1 cellular context compared by ENCODE assay signal in the genomic region with DNA sequence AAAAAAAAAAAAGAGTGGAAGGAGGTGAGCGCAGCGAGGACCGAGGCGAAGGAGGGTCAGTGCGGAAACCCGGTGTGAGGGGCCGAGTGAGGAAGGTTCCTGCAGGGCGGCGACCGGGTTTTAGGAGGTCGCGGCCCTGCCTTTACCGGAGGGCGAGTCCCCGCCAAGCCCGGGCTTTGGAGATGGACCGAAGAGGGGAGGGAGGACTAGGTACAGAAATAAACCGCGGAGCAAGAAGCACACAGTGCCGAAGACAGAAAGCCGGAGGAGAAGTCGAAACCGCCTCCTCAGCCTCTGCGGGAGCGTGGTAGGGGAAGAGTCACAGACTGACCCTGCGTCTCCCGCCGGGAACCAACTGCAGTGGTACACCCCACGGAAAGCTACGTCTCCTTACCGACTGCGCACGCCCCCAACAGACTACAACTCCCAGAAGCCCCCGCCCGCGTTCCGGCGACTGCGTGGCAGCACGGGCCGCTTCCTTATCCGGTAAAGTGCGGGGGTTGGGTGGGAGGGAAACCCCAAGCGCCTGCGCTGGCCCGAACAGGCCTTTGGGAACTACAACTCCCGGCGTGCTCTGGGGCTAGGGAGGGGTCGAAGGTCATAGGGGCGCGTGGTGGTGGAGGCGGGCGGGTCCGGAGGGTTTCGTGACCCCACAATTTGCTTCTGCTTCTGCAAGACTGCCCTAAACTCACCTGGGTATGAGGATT.
TF ChIP-seq lines count a peak whose summit lies in the region.

A gene (minus strand): TSS at position 365 of the 707 bp plus-strand sequence. CDS start 380 bp downstream, outside the sequence.

TF ChIP-seq in K562, 482 proteins besides CTCF, POLR2A, EP300 and RAD21 (continued from another document and continues in another):
- TF ChIP-seq, protein P1, sequence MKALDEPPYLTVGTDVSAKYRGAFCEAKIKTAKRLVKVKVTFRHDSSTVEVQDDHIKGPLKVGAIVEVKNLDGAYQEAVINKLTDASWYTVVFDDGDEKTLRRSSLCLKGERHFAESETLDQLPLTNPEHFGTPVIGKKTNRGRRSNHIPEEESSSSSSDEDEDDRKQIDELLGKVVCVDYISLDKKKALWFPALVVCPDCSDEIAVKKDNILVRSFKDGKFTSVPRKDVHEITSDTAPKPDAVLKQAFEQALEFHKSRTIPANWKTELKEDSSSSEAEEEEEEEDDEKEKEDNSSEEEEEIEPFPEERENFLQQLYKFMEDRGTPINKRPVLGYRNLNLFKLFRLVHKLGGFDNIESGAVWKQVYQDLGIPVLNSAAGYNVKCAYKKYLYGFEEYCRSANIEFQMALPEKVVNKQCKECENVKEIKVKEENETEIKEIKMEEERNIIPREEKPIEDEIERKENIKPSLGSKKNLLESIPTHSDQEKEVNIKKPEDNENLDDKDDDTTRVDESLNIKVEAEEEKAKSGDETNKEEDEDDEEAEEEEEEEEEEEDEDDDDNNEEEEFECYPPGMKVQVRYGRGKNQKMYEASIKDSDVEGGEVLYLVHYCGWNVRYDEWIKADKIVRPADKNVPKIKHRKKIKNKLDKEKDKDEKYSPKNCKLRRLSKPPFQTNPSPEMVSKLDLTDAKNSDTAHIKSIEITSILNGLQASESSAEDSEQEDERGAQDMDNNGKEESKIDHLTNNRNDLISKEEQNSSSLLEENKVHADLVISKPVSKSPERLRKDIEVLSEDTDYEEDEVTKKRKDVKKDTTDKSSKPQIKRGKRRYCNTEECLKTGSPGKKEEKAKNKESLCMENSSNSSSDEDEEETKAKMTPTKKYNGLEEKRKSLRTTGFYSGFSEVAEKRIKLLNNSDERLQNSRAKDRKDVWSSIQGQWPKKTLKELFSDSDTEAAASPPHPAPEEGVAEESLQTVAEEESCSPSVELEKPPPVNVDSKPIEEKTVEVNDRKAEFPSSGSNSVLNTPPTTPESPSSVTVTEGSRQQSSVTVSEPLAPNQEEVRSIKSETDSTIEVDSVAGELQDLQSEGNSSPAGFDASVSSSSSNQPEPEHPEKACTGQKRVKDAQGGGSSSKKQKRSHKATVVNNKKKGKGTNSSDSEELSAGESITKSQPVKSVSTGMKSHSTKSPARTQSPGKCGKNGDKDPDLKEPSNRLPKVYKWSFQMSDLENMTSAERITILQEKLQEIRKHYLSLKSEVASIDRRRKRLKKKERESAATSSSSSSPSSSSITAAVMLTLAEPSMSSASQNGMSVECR (CRISPR knock-in tag; IDR thresholded peaks at IDR 0.05), result no peak
- TF ChIP-seq, protein P2, sequence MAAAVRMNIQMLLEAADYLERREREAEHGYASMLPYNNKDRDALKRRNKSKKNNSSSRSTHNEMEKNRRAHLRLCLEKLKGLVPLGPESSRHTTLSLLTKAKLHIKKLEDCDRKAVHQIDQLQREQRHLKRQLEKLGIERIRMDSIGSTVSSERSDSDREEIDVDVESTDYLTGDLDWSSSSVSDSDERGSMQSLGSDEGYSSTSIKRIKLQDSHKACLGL (CRISPR knock-in tag; IDR thresholded peaks at IDR 0.05; ENCODE audit: borderline replicate concordance, poor library complexity, severe bottlenecking), result peak; percentile 55
- TF ChIP-seq JUNB (CRISPR knock-in tag; conservative IDR thresholded peaks at IDR 0.05) (no peak), SMARCB1 (IDR thresholded peaks at IDR 0.05; ENCODE audit: insufficient read length, low read depth) (no peak), IFI16 (CRISPR knock-in tag; IDR thresholded peaks at IDR 0.05) (no peak), POLR2B (IDR thresholded peaks at IDR 0.05; ENCODE audit: low read depth, partially characterized antibody) (peak; percentile 81), HCFC1 (IDR thresholded peaks at IDR 0.05; ENCODE audit: low read depth, low read length) (peak; percentile 95), RBFOX2 (IDR thresholded peaks at IDR 0.05; ENCODE audit: low read depth, low read length) (peak; percentile 96), ESRRB (CRISPR knock-in tag; IDR thresholded peaks at IDR 0.05; ENCODE audit: borderline replicate concordance) (no peak), EP400 (IDR thresholded peaks at IDR 0.05) (peak; percentile 86), HOXB6 (CRISPR knock-in tag; IDR thresholded peaks at IDR 0.05; ENCODE audit: borderline replicate concordance) (no peak), ATF1 (CRISPR knock-in tag; IDR thresholded peaks at IDR 0.05) (0 out of 2 replicates have a peak, but pooled peaks have one; percentile 5), ATF1 (tag; IDR thresholded peaks at IDR 0.05) (peak; percentile 81), ZSCAN32 (CRISPR knock-in tag; IDR thresholded peaks at IDR 0.05) (no peak), MXI1 (IDR thresholded peaks at IDR 0.05; ENCODE audit: low read depth, low read length) (no peak), NCOA1 (IDR thresholded peaks at IDR 0.05; ENCODE audit: low read depth) (peak; percentile 63; the same call in 1 of the 2 replicates), NFYB (IDR thresholded peaks at IDR 0.05; ENCODE audit: extremely low read depth, insufficient read length) (no peak), NCOR1 (IDR thresholded peaks at IDR 0.05) (no peak), HNRNPL (IDR thresholded peaks at IDR 0.05; ENCODE audit: low read depth, low read length) (no peak), ZNF551 (CRISPR knock-in tag; IDR thresholded peaks at IDR 0.05) (no peak), SRF (CRISPR knock-in tag; IDR thresholded peaks at IDR 0.05) (peak in 1 of 2 experiments; percentile 87; a peak in 2 of 4 replicates), POLR2AphosphoS5 (IDR thresholded peaks at IDR 0.05; ENCODE audit: control insufficient read depth, insufficient read depth, low read depth, low read length) (peak; percentile 73), ZEB2 (IDR thresholded peaks at IDR 0.05) (peak; percentile 57; the same call in 1 of the 2 replicates), DNMT1 (IDR thresholded peaks at IDR 0.05) (no peak), ARID2 (IDR thresholded peaks at IDR 0.05) (no peak), ZNF347 (CRISPR knock-in tag; IDR thresholded peaks at IDR 0.05; ENCODE audit: low read depth) (no peak)
- TF ChIP-seq, protein P3, sequence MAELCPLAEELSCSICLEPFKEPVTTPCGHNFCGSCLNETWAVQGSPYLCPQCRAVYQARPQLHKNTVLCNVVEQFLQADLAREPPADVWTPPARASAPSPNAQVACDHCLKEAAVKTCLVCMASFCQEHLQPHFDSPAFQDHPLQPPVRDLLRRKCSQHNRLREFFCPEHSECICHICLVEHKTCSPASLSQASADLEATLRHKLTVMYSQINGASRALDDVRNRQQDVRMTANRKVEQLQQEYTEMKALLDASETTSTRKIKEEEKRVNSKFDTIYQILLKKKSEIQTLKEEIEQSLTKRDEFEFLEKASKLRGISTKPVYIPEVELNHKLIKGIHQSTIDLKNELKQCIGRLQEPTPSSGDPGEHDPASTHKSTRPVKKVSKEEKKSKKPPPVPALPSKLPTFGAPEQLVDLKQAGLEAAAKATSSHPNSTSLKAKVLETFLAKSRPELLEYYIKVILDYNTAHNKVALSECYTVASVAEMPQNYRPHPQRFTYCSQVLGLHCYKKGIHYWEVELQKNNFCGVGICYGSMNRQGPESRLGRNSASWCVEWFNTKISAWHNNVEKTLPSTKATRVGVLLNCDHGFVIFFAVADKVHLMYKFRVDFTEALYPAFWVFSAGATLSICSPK (IDR thresholded peaks at IDR 0.05; ENCODE audit: borderline replicate concordance), result no peak
- TF ChIP-seq, protein P4, sequence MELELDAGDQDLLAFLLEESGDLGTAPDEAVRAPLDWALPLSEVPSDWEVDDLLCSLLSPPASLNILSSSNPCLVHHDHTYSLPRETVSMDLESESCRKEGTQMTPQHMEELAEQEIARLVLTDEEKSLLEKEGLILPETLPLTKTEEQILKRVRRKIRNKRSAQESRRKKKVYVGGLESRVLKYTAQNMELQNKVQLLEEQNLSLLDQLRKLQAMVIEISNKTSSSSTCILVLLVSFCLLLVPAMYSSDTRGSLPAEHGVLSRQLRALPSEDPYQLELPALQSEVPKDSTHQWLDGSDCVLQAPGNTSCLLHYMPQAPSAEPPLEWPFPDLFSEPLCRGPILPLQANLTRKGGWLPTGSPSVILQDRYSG (tag; conservative IDR thresholded peaks at IDR 0.05; ENCODE audit: low read depth), result no peak
- TF ChIP-seq, protein P5, sequence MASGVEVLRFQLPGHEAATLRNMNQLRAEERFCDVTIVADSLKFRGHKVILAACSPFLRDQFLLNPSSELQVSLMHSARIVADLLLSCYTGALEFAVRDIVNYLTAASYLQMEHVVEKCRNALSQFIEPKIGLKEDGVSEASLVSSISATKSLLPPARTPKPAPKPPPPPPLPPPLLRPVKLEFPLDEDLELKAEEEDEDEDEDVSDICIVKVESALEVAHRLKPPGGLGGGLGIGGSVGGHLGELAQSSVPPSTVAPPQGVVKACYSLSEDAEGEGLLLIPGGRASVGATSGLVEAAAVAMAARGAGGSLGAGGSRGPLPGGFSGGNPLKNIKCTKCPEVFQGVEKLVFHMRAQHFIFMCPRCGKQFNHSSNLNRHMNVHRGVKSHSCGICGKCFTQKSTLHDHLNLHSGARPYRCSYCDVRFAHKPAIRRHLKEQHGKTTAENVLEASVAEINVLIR (CRISPR knock-in tag; IDR thresholded peaks at IDR 0.05), result peak; percentile 46
- TF ChIP-seq, protein P6, sequence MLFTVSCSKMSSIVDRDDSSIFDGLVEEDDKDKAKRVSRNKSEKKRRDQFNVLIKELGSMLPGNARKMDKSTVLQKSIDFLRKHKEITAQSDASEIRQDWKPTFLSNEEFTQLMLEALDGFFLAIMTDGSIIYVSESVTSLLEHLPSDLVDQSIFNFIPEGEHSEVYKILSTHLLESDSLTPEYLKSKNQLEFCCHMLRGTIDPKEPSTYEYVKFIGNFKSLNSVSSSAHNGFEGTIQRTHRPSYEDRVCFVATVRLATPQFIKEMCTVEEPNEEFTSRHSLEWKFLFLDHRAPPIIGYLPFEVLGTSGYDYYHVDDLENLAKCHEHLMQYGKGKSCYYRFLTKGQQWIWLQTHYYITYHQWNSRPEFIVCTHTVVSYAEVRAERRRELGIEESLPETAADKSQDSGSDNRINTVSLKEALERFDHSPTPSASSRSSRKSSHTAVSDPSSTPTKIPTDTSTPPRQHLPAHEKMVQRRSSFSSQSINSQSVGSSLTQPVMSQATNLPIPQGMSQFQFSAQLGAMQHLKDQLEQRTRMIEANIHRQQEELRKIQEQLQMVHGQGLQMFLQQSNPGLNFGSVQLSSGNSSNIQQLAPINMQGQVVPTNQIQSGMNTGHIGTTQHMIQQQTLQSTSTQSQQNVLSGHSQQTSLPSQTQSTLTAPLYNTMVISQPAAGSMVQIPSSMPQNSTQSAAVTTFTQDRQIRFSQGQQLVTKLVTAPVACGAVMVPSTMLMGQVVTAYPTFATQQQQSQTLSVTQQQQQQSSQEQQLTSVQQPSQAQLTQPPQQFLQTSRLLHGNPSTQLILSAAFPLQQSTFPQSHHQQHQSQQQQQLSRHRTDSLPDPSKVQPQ (CRISPR knock-in tag; IDR thresholded peaks at IDR 0.05; ENCODE audit: borderline replicate concordance), result no peak
- TF ChIP-seq, protein P7, sequence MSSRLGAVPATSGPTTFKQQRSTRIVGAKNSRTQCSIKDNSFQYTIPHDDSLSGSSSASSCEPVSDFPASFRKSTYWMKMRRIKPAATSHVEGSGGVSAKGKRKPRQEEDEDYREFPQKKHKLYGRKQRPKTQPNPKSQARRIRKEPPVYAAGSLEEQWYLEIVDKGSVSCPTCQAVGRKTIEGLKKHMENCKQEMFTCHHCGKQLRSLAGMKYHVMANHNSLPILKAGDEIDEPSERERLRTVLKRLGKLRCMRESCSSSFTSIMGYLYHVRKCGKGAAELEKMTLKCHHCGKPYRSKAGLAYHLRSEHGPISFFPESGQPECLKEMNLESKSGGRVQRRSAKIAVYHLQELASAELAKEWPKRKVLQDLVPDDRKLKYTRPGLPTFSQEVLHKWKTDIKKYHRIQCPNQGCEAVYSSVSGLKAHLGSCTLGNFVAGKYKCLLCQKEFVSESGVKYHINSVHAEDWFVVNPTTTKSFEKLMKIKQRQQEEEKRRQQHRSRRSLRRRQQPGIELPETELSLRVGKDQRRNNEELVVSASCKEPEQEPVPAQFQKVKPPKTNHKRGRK (tag; IDR thresholded peaks at IDR 0.05), result no peak
- TF ChIP-seq, protein P8, sequence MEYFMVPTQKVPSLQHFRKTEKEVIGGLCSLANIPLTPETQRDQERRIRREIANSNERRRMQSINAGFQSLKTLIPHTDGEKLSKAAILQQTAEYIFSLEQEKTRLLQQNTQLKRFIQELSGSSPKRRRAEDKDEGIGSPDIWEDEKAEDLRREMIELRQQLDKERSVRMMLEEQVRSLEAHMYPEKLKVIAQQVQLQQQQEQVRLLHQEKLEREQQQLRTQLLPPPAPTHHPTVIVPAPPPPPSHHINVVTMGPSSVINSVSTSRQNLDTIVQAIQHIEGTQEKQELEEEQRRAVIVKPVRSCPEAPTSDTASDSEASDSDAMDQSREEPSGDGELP (CRISPR knock-in tag; IDR thresholded peaks at IDR 0.05; ENCODE audit: borderline replicate concordance), result peak; percentile 73; the same call in 1 of the 2 replicates
- TF ChIP-seq, protein P9, sequence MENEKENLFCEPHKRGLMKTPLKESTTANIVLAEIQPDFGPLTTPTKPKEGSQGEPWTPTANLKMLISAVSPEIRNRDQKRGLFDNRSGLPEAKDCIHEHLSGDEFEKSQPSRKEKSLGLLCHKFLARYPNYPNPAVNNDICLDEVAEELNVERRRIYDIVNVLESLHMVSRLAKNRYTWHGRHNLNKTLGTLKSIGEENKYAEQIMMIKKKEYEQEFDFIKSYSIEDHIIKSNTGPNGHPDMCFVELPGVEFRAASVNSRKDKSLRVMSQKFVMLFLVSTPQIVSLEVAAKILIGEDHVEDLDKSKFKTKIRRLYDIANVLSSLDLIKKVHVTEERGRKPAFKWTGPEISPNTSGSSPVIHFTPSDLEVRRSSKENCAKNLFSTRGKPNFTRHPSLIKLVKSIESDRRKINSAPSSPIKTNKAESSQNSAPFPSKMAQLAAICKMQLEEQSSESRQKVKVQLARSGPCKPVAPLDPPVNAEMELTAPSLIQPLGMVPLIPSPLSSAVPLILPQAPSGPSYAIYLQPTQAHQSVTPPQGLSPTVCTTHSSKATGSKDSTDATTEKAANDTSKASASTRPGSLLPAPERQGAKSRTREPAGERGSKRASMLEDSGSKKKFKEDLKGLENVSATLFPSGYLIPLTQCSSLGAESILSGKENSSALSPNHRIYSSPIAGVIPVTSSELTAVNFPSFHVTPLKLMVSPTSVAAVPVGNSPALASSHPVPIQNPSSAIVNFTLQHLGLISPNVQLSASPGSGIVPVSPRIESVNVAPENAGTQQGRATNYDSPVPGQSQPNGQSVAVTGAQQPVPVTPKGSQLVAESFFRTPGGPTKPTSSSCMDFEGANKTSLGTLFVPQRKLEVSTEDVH (IDR thresholded peaks at IDR 0.05; ENCODE audit: low read depth, partially characterized antibody), result no peak
- TF ChIP-seq, protein P10, sequence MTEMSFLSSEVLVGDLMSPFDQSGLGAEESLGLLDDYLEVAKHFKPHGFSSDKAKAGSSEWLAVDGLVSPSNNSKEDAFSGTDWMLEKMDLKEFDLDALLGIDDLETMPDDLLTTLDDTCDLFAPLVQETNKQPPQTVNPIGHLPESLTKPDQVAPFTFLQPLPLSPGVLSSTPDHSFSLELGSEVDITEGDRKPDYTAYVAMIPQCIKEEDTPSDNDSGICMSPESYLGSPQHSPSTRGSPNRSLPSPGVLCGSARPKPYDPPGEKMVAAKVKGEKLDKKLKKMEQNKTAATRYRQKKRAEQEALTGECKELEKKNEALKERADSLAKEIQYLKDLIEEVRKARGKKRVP (CRISPR knock-in tag; IDR thresholded peaks at IDR 0.05), result no peak
- TF ChIP-seq, protein P11, sequence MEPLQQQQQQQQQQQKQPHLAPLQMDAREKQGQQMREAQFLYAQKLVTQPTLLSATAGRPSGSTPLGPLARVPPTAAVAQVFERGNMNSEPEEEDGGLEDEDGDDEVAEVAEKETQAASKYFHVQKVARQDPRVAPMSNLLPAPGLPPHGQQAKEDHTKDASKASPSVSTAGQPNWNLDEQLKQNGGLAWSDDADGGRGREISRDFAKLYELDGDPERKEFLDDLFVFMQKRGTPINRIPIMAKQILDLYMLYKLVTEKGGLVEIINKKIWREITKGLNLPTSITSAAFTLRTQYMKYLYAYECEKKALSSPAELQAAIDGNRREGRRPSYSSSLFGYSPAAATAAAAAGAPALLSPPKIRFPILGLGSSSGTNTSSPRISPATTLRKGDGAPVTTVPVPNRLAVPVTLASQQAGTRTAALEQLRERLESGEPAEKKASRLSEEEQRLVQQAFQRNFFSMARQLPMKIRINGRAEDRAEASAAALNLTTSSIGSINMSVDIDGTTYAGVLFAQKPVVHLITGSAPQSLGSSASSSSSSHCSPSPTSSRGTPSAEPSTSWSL (CRISPR knock-in tag; IDR thresholded peaks at IDR 0.05; ENCODE audit: borderline replicate concordance), result no peak
